ENCODE assay signal across 23 cellular contexts in genomic region chr5:1417586-1418225, GRCh38. TPM values are rescaled to one million over a fixed set of nuclear protein-coding genes. Genes with fewer than 3 reads are reported as not detected.
DNase-seq lines count a peak whose midpoint lies in the region; ATAC-seq, FAIRE-seq and TF ChIP-seq lines count a peak whose summit lies in the region.
"Had no signal": no experiment of that assay in that cellular context is flagged by ENCODE, and none has a peak within 500 bp of the region (broad histone marks: within the 10 kb centered on the region; RNA-seq: fewer than 3 reads in every experiment).

No MANE protein-coding gene starts in this region.

- H3K4me1 Mint-ChIP-seq in WTC11 = peaks cover 7% of the 10 kb centered on the region
- H3K4me1 Mint-ChIP-seq in activated T-helper 17 cell treated with anti-CD3 and anti-CD28 coated beads, Interleukin-2, amount 50 U/mL, for 72 hours = no peaks in the 10 kb centered on the region

- no peak for TF ChIP-seq RAD21 in HepG2 (CRISPR knock-in tag; IDR thresholded peaks at IDR 0.05)

- no peaks in the 10 kb centered on the region for H3K9me3 ChIP-seq in right lobe of liver
- no peaks in the 10 kb centered on the region for H3K9me3 ChIP-seq in HepG2 (ENCODE audit: low read length)
- H3K9me3 ChIP-seq in neuronal stem cell (replicated peaks in 1 of 2; ENCODE audit: control insufficient read depth in 2 of 2, insufficient read depth in 1 of 2, low read depth in 1 of 2, low read length in 2 of 2) = peaks cover 0 to 4% of the 10 kb centered on the region in 2 donors
- no peaks in the 10 kb centered on the region for H3K9me3 ChIP-seq in A673 (ENCODE audit: low read depth, low read length, poor library complexity, severe bottlenecking)
- H3K9me3 ChIP-seq: A549 had no signal

- H2BK15ac ChIP-seq in neuronal stem cell (ENCODE audit: low read length) = no peak overlapping the region

- no peaks in the 10 kb centered on the region; the same call in 1 of the 2 replicates for H3K27me3 Mint-ChIP-seq in WTC11 (ENCODE audit: low read depth)
- no peaks in the 10 kb centered on the region for H3K27me3 Mint-ChIP-seq in activated T-helper 17 cell treated with anti-CD3 and anti-CD28 coated beads, Interleukin-2, amount 50 U/mL, for 72 hours

- peak overlapping the region; percentile 18 for H2AK5ac ChIP-seq in neuronal stem cell (ENCODE audit: low read depth, low read length)

- H2BK5ac ChIP-seq in neuronal stem cell (ENCODE audit: low read length) = no peak overlapping the region

- no peaks in the 10 kb centered on the region for H3K36me3 Mint-ChIP-seq in WTC11
- H3K36me3 Mint-ChIP-seq in activated T-helper 17 cell treated with anti-CD3 and anti-CD28 coated beads, Interleukin-2, amount 50 U/mL, for 72 hours (ENCODE audit: low read depth) = no peaks in the 10 kb centered on the region

- H3K14ac ChIP-seq in neuronal stem cell (ENCODE audit: low read length) = no peak overlapping the region

- H3K9me3 Mint-ChIP-seq in WTC11 = peaks cover 25% of the 10 kb centered on the region
- peaks cover 4% of the 10 kb centered on the region for H3K9me3 Mint-ChIP-seq in activated T-helper 17 cell treated with anti-CD3 and anti-CD28 coated beads, Interleukin-2, amount 50 U/mL, for 72 hours

- peaks cover 6% of the 10 kb centered on the region; the same call in 1 of the 2 replicates for H4K20me1 ChIP-seq in HepG2 (ENCODE audit: insufficient read depth, low read length)

- H3K4ac ChIP-seq in neuronal stem cell (ENCODE audit: low read length) = no peak overlapping the region

- peak in 2 of 3 donors; percentile 15 to 51 for DNase-seq in right lobe of liver
- no peak for DNase-seq in HepG2 (ENCODE audit: low spot score)
- peak; percentile 11 for DNase-seq in WTC11 (ENCODE audit: low spot score)
- no peak for DNase-seq in neuronal stem cell (ENCODE audit: low spot score)
- no peak for DNase-seq in A673 (ENCODE audit: low spot score)
- no peak for DNase-seq in GM19240 (ENCODE audit: insufficient read length, low spot score)
- DNase-seq: C1 segment of cervical spinal cord, DMS 273 treated with DMSO at 0.1 percent for 48 hours, IMR-90, Karpas-422, MM.1S, NCI-H1105, NCI-H187, NCI-H345, NCI-H526, RPMI8226 had no signal

- no peaks in the 10 kb centered on the region for H3K27me3 ChIP-seq in right lobe of liver
- peaks cover 17 to 36% of the 10 kb centered on the region in 2 experiments; a peak in 4 of 5 replicates for H3K27me3 ChIP-seq in HepG2 (ENCODE audit: control insufficient read depth in 1 of 2, insufficient read depth in 2 of 2, low read length in 2 of 2)
- peaks cover 0 to 15% (median 0%) of the 10 kb centered on the region in 3 experiments for H3K27me3 ChIP-seq in neuronal stem cell (ENCODE audit: control insufficient read depth in 3 of 3, insufficient read depth in 3 of 3, low read depth in 1 of 3, low read length in 3 of 3)
- H3K27me3 ChIP-seq in A673 (replicated peaks; ENCODE audit: insufficient read depth, low read depth, low read length, poor library complexity) = no peaks in the 10 kb centered on the region

- peak overlapping the region; percentile 65 for H3K23ac ChIP-seq in neuronal stem cell (ENCODE audit: low read depth, low read length, poor library complexity)

- WGBS in right lobe of liver (ENCODE audit: insufficient coverage, low coverage, low lambda C conversion rate, missing lambda C conversion rate) = 63% methylated on average over 2 of the region's 6 CpGs
- WGBS in HepG2 (ENCODE audit: low lambda C conversion rate) = 17% methylated on average over 2 of the region's 6 CpGs
- no CpG with 5 or more reads among the region's 6 CpGs for WGBS in neuronal stem cell (ENCODE audit: extremely low coverage in 2 of 2, insufficient read length in 2 of 2, insufficient replicate concordance in 1 of 2), 2 donors

- H3K4me2 ChIP-seq in HepG2 (ENCODE audit: low read depth, low read length) (no peak overlapping the region), neuronal stem cell (ENCODE audit: insufficient read depth, low read length, poor library complexity, severe bottlenecking) (no peak overlapping the region)
- H3K4me2 ChIP-seq: A549, GM23338 had no signal

- H3K9ac ChIP-seq in HepG2 (ENCODE audit: insufficient read depth, low read depth, low read length) (no peak overlapping the region), neuronal stem cell (ENCODE audit: low read depth, low read length, poor library complexity) (no peak overlapping the region)

- peak in 1 of 4 donors; percentile 38 for ATAC-seq in right lobe of liver
- ATAC-seq in HepG2 = no peak
- no peak for ATAC-seq in WTC11
- no peak for ATAC-seq in HG03097 (IDR thresholded peaks at IDR 0.05; ENCODE audit: low FRiP score, unreplicated experiment)
- ATAC-seq in activated T-helper 17 cell treated with anti-CD3 and anti-CD28 coated beads, Interleukin-2, amount 50 U/mL, for 72 hours (replicated peaks) = no peak
- ATAC-seq: A549, GM23338 had no signal

- FAIRE-seq in HepG2 (lab: Jason Lieb, UNC) = no peak
- FAIRE-seq: A549, GM12892 had no signal

- no peak overlapping the region for H3K18ac ChIP-seq in neuronal stem cell (ENCODE audit: low read length)

- H4K91ac ChIP-seq in neuronal stem cell (ENCODE audit: low read depth, low read length, poor library complexity) = no peak overlapping the region

- no peak overlapping the region for H3K4me3 Mint-ChIP-seq in WTC11
- no peak overlapping the region for H3K4me3 Mint-ChIP-seq in activated T-helper 17 cell treated with anti-CD3 and anti-CD28 coated beads, Interleukin-2, amount 50 U/mL, for 72 hours
- H3K4me3 Mint-ChIP-seq: GM23338 had no signal

- H4K8ac ChIP-seq in neuronal stem cell (ENCODE audit: low read depth, low read length) = no peak overlapping the region

- no peaks in the 10 kb centered on the region for H3K4me1 ChIP-seq in right lobe of liver
- no peaks in the 10 kb centered on the region for H3K4me1 ChIP-seq in HepG2 (ENCODE audit: insufficient read depth, low read length)
- H3K4me1 ChIP-seq in neuronal stem cell (ENCODE audit: control insufficient read depth in 2 of 2, insufficient read depth in 1 of 2, low read depth in 1 of 2, low read length in 2 of 2) = no peaks in the 10 kb centered on the region
- no peaks in the 10 kb centered on the region for H3K4me1 ChIP-seq in A673 (ENCODE audit: insufficient read depth, low read length, poor library complexity, severe bottlenecking)
- H3K4me1 ChIP-seq: A549 had no signal

- intact Hi-C loops in right lobe of liver (cut with DNase I) = no loop called here
- intact Hi-C loops in HepG2 (cut with micrococcal nuclease; ENCODE audit: unreplicated experiment) = no loop called here
- intact Hi-C loops in A673 (cut with micrococcal nuclease; ENCODE audit: unreplicated experiment) = no loop called here

- no peak overlapping the region for H2AFZ ChIP-seq in HepG2 (ENCODE audit: low read length)
- no peak overlapping the region for H2AFZ ChIP-seq in neuronal stem cell (ENCODE audit: low read length)
- H2AFZ ChIP-seq: GM23338 had no signal

- no peak overlapping the region for H3K4me3 ChIP-seq in right lobe of liver
- H3K4me3 ChIP-seq in HepG2 (replicated peaks in 1 of 3; ENCODE audit: insufficient read depth in 1 of 3, low read depth in 2 of 3, low read length in 3 of 3) = no peak overlapping the region
- H3K4me3 ChIP-seq in neuronal stem cell (ENCODE audit: low read length in 2 of 2) = no peak overlapping the region
- H3K4me3 ChIP-seq in A673 (ENCODE audit: low read depth, low read length, poor library complexity, severe bottlenecking) = no peak overlapping the region
- H3K4me3 ChIP-seq: A549, GM23338 had no signal

- H3K27ac Mint-ChIP-seq in WTC11 = no peak overlapping the region
- no peak overlapping the region for H3K27ac Mint-ChIP-seq in activated T-helper 17 cell treated with anti-CD3 and anti-CD28 coated beads, Interleukin-2, amount 50 U/mL, for 72 hours
- H3K27ac Mint-ChIP-seq: GM23338 had no signal

- no peaks in the 10 kb centered on the region for H3K79me1 ChIP-seq in neuronal stem cell (ENCODE audit: low read depth, low read length)

- H3K79me2 ChIP-seq in HepG2 (ENCODE audit: insufficient read depth, low read length) = no peaks in the 10 kb centered on the region

- H3K27ac ChIP-seq in right lobe of liver (no peak overlapping the region), HepG2 (ENCODE audit: extremely low read length, insufficient read depth, low read length) (no peak overlapping the region), neuronal stem cell (replicated peaks; ENCODE audit: low read length) (no peak overlapping the region), A673 (ENCODE audit: low read depth, low read length, poor library complexity, severe bottlenecking) (no peak overlapping the region)
- H3K27ac ChIP-seq: A549 had no signal

- in situ Hi-C loops in HepG2 (cut with HindIII; ENCODE audit: extremely low pct_ligation_motif_present, low pct_unique_long_range_greater_than_20kb) = no loop called here

- TF ChIP-seq POLR2A in right lobe of liver (IDR thresholded peaks at IDR 0.05) = no peak
- no peak for TF ChIP-seq POLR2A in HepG2 (IDR thresholded peaks at IDR 0.05; ENCODE audit: insufficient read depth in 1 of 2, low read depth in 2 of 2, low read length in 2 of 2)

- no TSS peak for BruUV-seq in HepG2 (replicated peaks; lab: Mats Ljungman, UMichigan)
- BruUV-seq in A673 (replicated peaks; lab: Mats Ljungman, UMichigan) = no TSS peak

- H3K36me3 ChIP-seq in right lobe of liver (no peaks in the 10 kb centered on the region), HepG2 (replicated peaks in 1 of 2; ENCODE audit: control insufficient read depth in 1 of 2, insufficient read depth in 2 of 2, low read length in 2 of 2) (no peaks in the 10 kb centered on the region), neuronal stem cell (replicated peaks in 1 of 2; ENCODE audit: control insufficient read depth in 2 of 2, insufficient read depth in 2 of 2, low read length in 2 of 2) (no peaks in the 10 kb centered on the region), A673 (ENCODE audit: insufficient read depth, low read length, poor library complexity, severe bottlenecking) (no peaks in the 10 kb centered on the region)

- TF ChIP-seq CTCF in right lobe of liver (IDR thresholded peaks at IDR 0.05) (no peak), HepG2 (CRISPR knock-in tag; IDR thresholded peaks at IDR 0.05) (no peak), WTC11 (IDR thresholded peaks at IDR 0.05) (no peak), A673 (conservative IDR thresholded peaks at IDR 0.05; ENCODE audit: low read depth, low read length) (no peak)

- POLR2A ChIA-PET in HepG2 (lab: Yijun Ruan, JAX) = no interaction called here
- POLR2A ChIA-PET in WTC11 (lab: Charles Lee) = no interaction called here
- POLR2A ChIA-PET in A673 (lab: Charles Lee; ENCODE audit: low non-redundant PET) = no interaction called here

- H2BK12ac ChIP-seq in neuronal stem cell (ENCODE audit: low read length) = peak overlapping the region; percentile 88

- no peak overlapping the region for H2BK120ac ChIP-seq in neuronal stem cell (ENCODE audit: low read depth, low read length)

- no peak for TF ChIP-seq EP300 in HepG2 (IDR thresholded peaks at IDR 0.05; ENCODE audit: low read depth in 2 of 2, low read length in 2 of 2)
- no peak for TF ChIP-seq EP300 in HepG2 (CRISPR knock-in tag; IDR thresholded peaks at IDR 0.05; ENCODE audit: borderline replicate concordance)

- CTCF ChIA-PET in HepG2 (lab: Yijun Ruan, JAX; ENCODE audit: low intra/inter-chr PET ratio, low total read pairs) (no interaction called here), WTC11 (lab: Charles Lee) (no interaction called here), A673 (lab: Charles Lee) (no interaction called here)

RNA-seq across cellular contexts. Expression of gene SLC6A3, which starts 27.5 kb away (rescaled TPM):
- total RNA-seq in right lobe of liver (not detected), HepG2 (2016; rRNA removed; fragmentation: Illumina TruSeq; extraction: Trizol) (not detected in 2 replicates), WTC11 (2021) (0.53 to 0.74 TPM (median 0.64 TPM) in 3 replicates), A673 (2021) (not detected in 2 replicates)
- not detected in 2 replicates for total RNA-seq in HepG2 (2016; cell fraction: cytosol; rRNA removed; fragmentation: Illumina TruSeq; extraction: Trizol; ENCODE audit: low read depth)
- total RNA-seq in HepG2 (2016; cell fraction: insoluble cytoplasmic fraction; rRNA removed; fragmentation: Illumina TruSeq; extraction: Trizol) = not detected in 2 replicates
- not detected in 2 replicates for total RNA-seq in HepG2 (2016; cell fraction: membrane; rRNA removed; fragmentation: Illumina TruSeq; extraction: Trizol)
- not detected in 2 replicates for total RNA-seq in HepG2 (2016; cell fraction: nucleus; rRNA removed; fragmentation: Illumina TruSeq; extraction: Trizol)
- 0.01 and 0.12 TPM in 2 replicates for polyA plus RNA-seq in HepG2 (2011; rRNA removed)
- 0.03 and 0.06 TPM in 2 replicates for polyA plus RNA-seq in HepG2 (2011; cell fraction: cytosol; rRNA removed)
- 0.18 and 0.36 TPM in 2 replicates for polyA plus RNA-seq in HepG2 (2011; cell fraction: nucleus; rRNA removed)
- polyA plus RNA-seq in HepG2 (2012) = 0.15 and 0.17 TPM in 2 replicates
- not detected in 2 replicates for polyA plus RNA-seq in HepG2 (2016; cell fraction: cytosol; fragmentation: Illumina TruSeq; extraction: Trizol; ENCODE audit: low read depth)
- polyA plus RNA-seq in HepG2 (2016; cell fraction: insoluble cytoplasmic fraction; fragmentation: Illumina TruSeq; extraction: Trizol; ENCODE audit: low read depth) = not detected in 2 replicates
- polyA plus RNA-seq in HepG2 (2016; cell fraction: membrane; fragmentation: Illumina TruSeq; extraction: Trizol; ENCODE audit: low read depth) = not detected in 2 replicates
- not detected in 2 replicates for polyA plus RNA-seq in HepG2 (2016; cell fraction: nucleus; fragmentation: Illumina TruSeq; extraction: Trizol; ENCODE audit: insufficient read depth, low read depth)
- polyA minus RNA-seq in HepG2 (2011; rRNA and poly(A)+ RNA removed; ENCODE audit: low replicate concordance) = 0.12 and 0.14 TPM in 2 replicates
- polyA minus RNA-seq in HepG2 (2011; cell fraction: cytosol; rRNA and poly(A)+ RNA removed) = not detected in 2 replicates
- polyA minus RNA-seq in HepG2 (2011; cell fraction: nucleus; rRNA and poly(A)+ RNA removed) = 0.12 TPM in 1 of 2 replicates, not detected in the other
- 0.26 TPM for polyA plus RNA-seq in neuronal stem cell (2013, experiment 1 of 2)
- 0.15 TPM for polyA plus RNA-seq in neuronal stem cell (2013, experiment 2 of 2)
- total RNA-seq in activated T-helper 17 cell treated with anti-CD3 and anti-CD28 coated beads, Interleukin-2, amount 50 U/mL, for 72 hours = not detected
- total RNA-seq: Daoy, IMR-90, SK-MEL-5 had no signal
- polyA plus RNA-seq: IMR-90 had no signal

Comparison
In these comparisons a context has a peak if more than half of its experiments do, and no peak if none do; other contexts are left out.
1. DNase-seq: peak in right lobe of liver (2 of 3) and WTC11 (single experiment); none in HepG2 (single experiment), neuronal stem cell (single experiment), A673 (single experiment) and GM19240 (single experiment).